In the genomic region with DNA sequence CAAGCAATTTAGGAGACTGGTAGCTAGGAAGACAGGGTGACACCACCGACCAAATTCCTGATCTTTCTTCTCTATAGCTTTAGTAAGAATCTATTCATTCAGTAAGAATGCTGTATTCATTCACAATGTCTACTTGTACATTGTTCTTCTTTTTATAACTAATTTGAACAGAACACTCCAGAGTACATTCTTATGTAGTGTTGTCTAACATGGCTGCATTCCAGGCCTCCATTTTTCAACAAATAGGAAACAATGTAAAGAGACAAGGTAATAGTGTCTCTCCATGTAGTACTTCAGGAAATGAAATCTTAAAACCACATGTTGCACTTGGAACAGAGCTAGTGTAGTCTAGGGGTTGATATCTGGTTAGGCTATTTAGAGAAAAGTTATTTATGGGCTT, we compare ENCODE assay signal across 7 cellular contexts. TPM values are rescaled to one million over a fixed set of nuclear protein-coding genes. Genes with fewer than 3 reads are reported as not detected.
DNase-seq lines count a peak whose midpoint lies in the region; ATAC-seq, FAIRE-seq and TF ChIP-seq lines count a peak whose summit lies in the region.

No MANE protein-coding gene starts in this region.

- H3K27ac Mint-ChIP-seq in astrocyte (ENCODE audit: unreplicated experiment) (peak overlapping the region; percentile 94), immature natural killer cell (peak overlapping the region; percentile 83 to 99 (median 95))

- peaks cover 68% of the 10 kb centered on the region for H3K79me2 ChIP-seq in astrocyte (ENCODE audit: insufficient read depth, low read length)

- TF ChIP-seq CTCF in astrocyte (IDR thresholded peaks at IDR 0.05; ENCODE audit: insufficient read depth, low read depth, low read length) = no peak

- H3K36me3 Mint-ChIP-seq in astrocyte (ENCODE audit: low read depth, unreplicated experiment) (peaks cover 13% of the 10 kb centered on the region), immature natural killer cell (peaks cover 0 to 3% (median 0%) of the 10 kb centered on the region in 3 donors)

- no CpG with 5 or more reads among the region's 1 CpG for WGBS in HUES64

- H3K36me3 ChIP-seq in HUES64 (ENCODE audit: insufficient read depth, low read length) (peaks cover 37% of the 10 kb centered on the region), astrocyte (ENCODE audit: insufficient read depth, low read length) (peaks cover 11% of the 10 kb centered on the region), stomach smooth muscle (ENCODE audit: control insufficient read depth in 2 of 2, insufficient read depth in 2 of 2, low read length in 2 of 2) (no peaks in the 10 kb centered on the region)

- peaks cover 28% of the 10 kb centered on the region for H3K4me1 Mint-ChIP-seq in astrocyte (ENCODE audit: low read depth, unreplicated experiment)
- H3K4me1 Mint-ChIP-seq in immature natural killer cell = peaks cover 67 to 81% of the 10 kb centered on the region in 2 donors

- H3K4me3 Mint-ChIP-seq in astrocyte (ENCODE audit: unreplicated experiment) (peak overlapping the region; percentile 100), immature natural killer cell (peak overlapping the region; percentile 94 to 100 (median 99))

- H3K27ac ChIP-seq in HUES64 (ENCODE audit: low read depth, low read length) (no peak overlapping the region), astrocyte (ENCODE audit: low read depth, low read length) (peak overlapping the region; percentile 89), stomach smooth muscle (ENCODE audit: low read length) (peak overlapping the region; percentile 98)

- DNase-seq in astrocyte (ENCODE audit: low read depth) (peak; percentile 68), immature natural killer cell (no peak), middle frontal gyrus (ENCODE audit: extremely low spot score, low spot score) (no peak)

- H4K20me1 ChIP-seq in astrocyte (ENCODE audit: insufficient read depth, low read length) = peaks cover 65% of the 10 kb centered on the region

- H3K4me3 ChIP-seq in HUES64 (ENCODE audit: low read length) (peak overlapping the region; percentile 95), astrocyte (ENCODE audit: insufficient read depth, low read depth, low read length) (peak overlapping the region; percentile 92), stomach smooth muscle (ENCODE audit: low read length in 2 of 2) (peak overlapping the region; percentile 98 to 100)

- H3K9ac ChIP-seq in HUES64 (ENCODE audit: low read depth, low read length) (peak overlapping the region; percentile 99), astrocyte (ENCODE audit: low read length) (peak overlapping the region; percentile 95), stomach smooth muscle (ENCODE audit: low read length in 2 of 2) (peak overlapping the region; percentile 97 to 99)

- H3K4me2 ChIP-seq in astrocyte (ENCODE audit: low read length) = peak overlapping the region; percentile 88

- H3K9me3 ChIP-seq in HUES64 (ENCODE audit: insufficient read depth, low read depth, low read length) (no peaks in the 10 kb centered on the region), astrocyte (ENCODE audit: insufficient read depth, low read depth, low read length) (no peaks in the 10 kb centered on the region), stomach smooth muscle (ENCODE audit: control insufficient read depth in 2 of 2, low read length in 2 of 2) (no peaks in the 10 kb centered on the region)

- H3K4me1 ChIP-seq in HUES64 (ENCODE audit: insufficient read depth, low read length) (peaks cover 19% of the 10 kb centered on the region), astrocyte (ENCODE audit: insufficient read depth, low read length) (peaks cover 36% of the 10 kb centered on the region), stomach smooth muscle (ENCODE audit: control insufficient read depth, insufficient read depth, low read length) (peaks cover 33% of the 10 kb centered on the region)

- H3K27me3 Mint-ChIP-seq in astrocyte (ENCODE audit: low read depth, unreplicated experiment) = no peaks in the 10 kb centered on the region
- H3K27me3 Mint-ChIP-seq in immature natural killer cell (ENCODE audit: low read depth in 3 of 3) = peaks cover 5 to 19% (median 5%) of the 10 kb centered on the region in 3 donors

- H3K27me3 ChIP-seq in HUES64 (ENCODE audit: insufficient read depth, low read length) (no peaks in the 10 kb centered on the region), astrocyte (ENCODE audit: insufficient read depth, low read length) (no peaks in the 10 kb centered on the region), stomach smooth muscle (ENCODE audit: control insufficient read depth in 1 of 2, insufficient read depth in 2 of 2, low read length in 2 of 2) (no peaks in the 10 kb centered on the region)

- ATAC-seq in HG03457 (IDR thresholded peaks at IDR 0.05; ENCODE audit: unreplicated experiment) = no peak
- no peak for ATAC-seq in GM18520 (IDR thresholded peaks at IDR 0.05; ENCODE audit: unreplicated experiment)

- H3K9me3 Mint-ChIP-seq in astrocyte (ENCODE audit: unreplicated experiment) (no peaks in the 10 kb centered on the region), immature natural killer cell (no peaks in the 10 kb centered on the region)

- H2AFZ ChIP-seq in astrocyte (ENCODE audit: low read depth, low read length) = no peak overlapping the region

- FAIRE-seq in astrocyte (lab: Jason Lieb, UNC) = no peak

RNA-seq across cellular contexts. Expression of a gene that starts 1.8 kb away (rescaled TPM):
- 144 TPM for polyA plus RNA-seq in HUES64 (2013, experiment 1 of 2)
- 145 TPM for polyA plus RNA-seq in HUES64 (2013, experiment 2 of 2)
- 469 and 474 TPM in 2 replicates for total RNA-seq in astrocyte
- polyA plus RNA-seq in immature natural killer cell = 10 to 100 TPM; 38.6 to 95.0 (median 55.9) TPM
